8 cellular contexts compared by ENCODE assay signal in genomic region chr9:89999534-90000370, GRCh38.
DNase-seq lines count a peak whose midpoint lies in the region; TF ChIP-seq lines count a peak whose summit lies in the region.

No MANE protein-coding gene starts in this region.

- H3K27ac ChIP-seq in CD8-positive, alpha-beta memory T cell (ENCODE audit: low read depth, low read length) = no peak overlapping the region

- no peaks in the 10 kb centered on the region for H3K9me3 ChIP-seq in CD8-positive, alpha-beta memory T cell (ENCODE audit: low read length)

- H3K27me3 Mint-ChIP-seq in CD8-positive, alpha-beta memory T cell = peaks cover 0 to 3% of the 10 kb centered on the region in 2 donors

- peak in 3 of 5 donors; percentile 14 to 52 (median 37) for DNase-seq in CD8-positive, alpha-beta memory T cell
- peak; percentile 80 for DNase-seq in GM20000 (ENCODE audit: low spot score)
- peak; percentile 82 for DNase-seq in HT-29 (ENCODE audit: low spot score)
- peak; percentile 57 for DNase-seq in RPMI8226
- DNase-seq in anterior cingulate cortex (lab: John Stamatoyannopoulos, UW) = peak in 37 of 58 donors; percentile 7 to 71 (median 22)
- DNase-seq in iris pigment epithelial cell (ENCODE audit: low read depth) = peak; percentile 19
- peak; percentile 29 to 44 for DNase-seq in stimulated activated CD4-positive, alpha-beta T cell treated with anti-CD3 and anti-CD28 coated beads, Interleukin-1b, Interleukin-23, amount 100 ng/mL, for 4 hours (ENCODE audit: low read depth in 2 of 2)
- DNase-seq in RKO (ENCODE audit: low spot score) = no peak

- no peaks in the 10 kb centered on the region for H3K27me3 ChIP-seq in CD8-positive, alpha-beta memory T cell (ENCODE audit: insufficient read depth, low read length, poor library complexity, severe bottlenecking)

- peak overlapping the region; percentile 48 for H3K4me3 ChIP-seq in CD8-positive, alpha-beta memory T cell (ENCODE audit: low read length)

- peaks cover 17% of the 10 kb centered on the region for H3K4me1 ChIP-seq in CD8-positive, alpha-beta memory T cell (ENCODE audit: insufficient read depth, low read length)

- H3K9me3 Mint-ChIP-seq in CD8-positive, alpha-beta memory T cell = no peaks in the 10 kb centered on the region

- H3K4me1 Mint-ChIP-seq in CD8-positive, alpha-beta memory T cell = peaks cover 23 to 30% (median 28%) of the 10 kb centered on the region in 3 donors

- POLR2A ChIA-PET in CD8-positive, alpha-beta memory T cell (lab: Charles Lee) = no interaction called here

- no peak for TF ChIP-seq CTCF in GM20000 (IDR thresholded peaks at IDR 0.05; ENCODE audit: extremely low read depth, missing control alignments)

- peak overlapping the region in 7 of 8 donors; percentile 8 to 72 (median 63) for H3K27ac Mint-ChIP-seq in CD8-positive, alpha-beta memory T cell

- H3K36me3 ChIP-seq in CD8-positive, alpha-beta memory T cell (ENCODE audit: insufficient read depth, low read length) = no peaks in the 10 kb centered on the region

- CTCF ChIA-PET in CD8-positive, alpha-beta memory T cell (lab: Charles Lee) = interaction anchor here (0.6 to 1.8 kb wide), 3 partner anchors 12 to 401 kb away, joined by 3 to 5 read pairs (median 3); no protein-coding TSS in a partner anchor

- peak overlapping the region; percentile 41 to 88 (median 67) for H3K4me3 Mint-ChIP-seq in CD8-positive, alpha-beta memory T cell

- no peaks in the 10 kb centered on the region for H3K36me3 Mint-ChIP-seq in CD8-positive, alpha-beta memory T cell
